In the genomic region with DNA sequence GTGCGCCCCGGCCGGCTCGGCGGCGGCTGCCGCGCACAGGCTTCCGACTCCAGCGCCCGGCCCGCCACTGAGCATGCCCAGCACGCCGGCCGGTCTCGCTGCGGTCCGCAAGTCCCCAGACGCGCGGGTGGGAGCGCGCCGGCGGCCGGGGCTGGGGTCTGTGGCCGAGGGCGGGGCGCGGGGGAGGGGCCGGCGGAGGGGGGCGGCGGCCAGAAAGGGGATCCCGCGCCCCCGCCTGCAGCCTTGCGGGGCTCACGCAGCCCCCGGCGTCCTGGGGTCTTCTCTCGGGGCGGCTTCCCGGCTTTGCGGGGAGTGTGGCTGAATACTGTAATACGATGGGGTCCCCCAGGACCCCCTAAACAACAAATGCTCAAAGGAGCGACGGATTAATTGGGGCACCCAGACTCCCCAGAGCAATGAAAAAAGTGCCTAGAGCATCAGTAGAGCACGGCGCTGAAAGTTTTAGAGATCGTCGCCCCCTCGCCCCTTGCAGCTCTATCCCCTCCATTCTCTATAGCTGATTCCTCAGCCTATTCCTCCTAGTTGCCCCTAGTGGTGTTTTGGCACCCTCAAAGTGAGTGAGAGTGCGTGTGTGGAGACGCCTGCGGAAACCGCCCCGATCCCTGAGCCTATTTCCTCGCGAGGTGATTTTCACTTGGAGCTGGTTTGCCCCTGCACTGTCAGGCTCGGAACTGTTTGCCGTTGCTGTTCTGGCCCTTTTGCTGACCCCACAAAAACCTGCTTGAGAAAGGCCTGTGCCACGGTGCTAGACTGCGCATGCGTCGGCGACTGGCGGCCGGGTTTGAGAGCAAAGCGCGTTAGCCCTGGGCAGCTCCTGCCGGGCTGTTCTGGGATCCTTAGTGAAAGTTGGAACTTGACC, we compare ENCODE assay signal across 8 cellular contexts. TPM values are rescaled to one million over a fixed set of nuclear protein-coding genes. Genes with fewer than 3 reads are reported as not detected.
DNase-seq lines count a peak whose midpoint lies in the region; ATAC-seq and TF ChIP-seq lines count a peak whose summit lies in the region.

A gene with protein sequence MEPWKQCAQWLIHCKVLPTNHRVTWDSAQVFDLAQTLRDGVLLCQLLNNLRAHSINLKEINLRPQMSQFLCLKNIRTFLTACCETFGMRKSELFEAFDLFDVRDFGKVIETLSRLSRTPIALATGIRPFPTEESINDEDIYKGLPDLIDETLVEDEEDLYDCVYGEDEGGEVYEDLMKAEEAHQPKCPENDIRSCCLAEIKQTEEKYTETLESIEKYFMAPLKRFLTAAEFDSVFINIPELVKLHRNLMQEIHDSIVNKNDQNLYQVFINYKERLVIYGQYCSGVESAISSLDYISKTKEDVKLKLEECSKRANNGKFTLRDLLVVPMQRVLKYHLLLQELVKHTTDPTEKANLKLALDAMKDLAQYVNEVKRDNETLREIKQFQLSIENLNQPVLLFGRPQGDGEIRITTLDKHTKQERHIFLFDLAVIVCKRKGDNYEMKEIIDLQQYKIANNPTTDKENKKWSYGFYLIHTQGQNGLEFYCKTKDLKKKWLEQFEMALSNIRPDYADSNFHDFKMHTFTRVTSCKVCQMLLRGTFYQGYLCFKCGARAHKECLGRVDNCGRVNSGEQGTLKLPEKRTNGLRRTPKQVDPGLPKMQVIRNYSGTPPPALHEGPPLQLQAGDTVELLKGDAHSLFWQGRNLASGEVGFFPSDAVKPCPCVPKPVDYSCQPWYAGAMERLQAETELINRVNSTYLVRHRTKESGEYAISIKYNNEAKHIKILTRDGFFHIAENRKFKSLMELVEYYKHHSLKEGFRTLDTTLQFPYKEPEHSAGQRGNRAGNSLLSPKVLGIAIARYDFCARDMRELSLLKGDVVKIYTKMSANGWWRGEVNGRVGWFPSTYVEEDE (minus strand): TSS at position 69 of the 880 bp plus-strand sequence. CDS start 311 bp downstream, outside the sequence.

- H3K9me3 Mint-ChIP-seq in GM23338: no peaks in the 10 kb centered on the region
- no peaks in the 10 kb centered on the region for H3K9me3 Mint-ChIP-seq in activated T-cell treated with anti-CD3 and anti-CD28 coated beads, Interleukin-2, amount 50 U/mL, for 24 hours

- peak within 1 kb of the TSS; percentile 99 for H3K4me2 ChIP-seq in GM23338

- H3K4me1 ChIP-seq in GM23338 (ENCODE audit: insufficient read depth): peaks cover 14% of the 10 kb centered on the region
- peaks cover 24% of the 10 kb centered on the region for H3K4me1 ChIP-seq in mononuclear cell (ENCODE audit: insufficient read depth, low read length)

- peaks cover 12% of the 10 kb centered on the region; the same call in 1 of the 2 replicates for H3K79me2 ChIP-seq in GM23338 (replicated peaks; ENCODE audit: insufficient read depth)

- no peaks in the 10 kb centered on the region for H3K36me3 Mint-ChIP-seq in GM23338 (ENCODE audit: low read depth)
- peaks cover 9% of the 10 kb centered on the region for H3K36me3 Mint-ChIP-seq in activated T-cell treated with anti-CD3 and anti-CD28 coated beads, Interleukin-2, amount 50 U/mL, for 24 hours (ENCODE audit: low read depth)

- peaks cover 11% of the 10 kb centered on the region; the same call in 2 of the 3 replicates for H3K4me1 Mint-ChIP-seq in GM23338
- H3K4me1 Mint-ChIP-seq in activated T-cell treated with anti-CD3 and anti-CD28 coated beads, Interleukin-2, amount 50 U/mL, for 24 hours (ENCODE audit: low read depth): peaks cover 39% of the 10 kb centered on the region

- H3K4me3 ChIP-seq in GM23338 (peak within 1 kb of the TSS; percentile 96), mononuclear cell (ENCODE audit: low read length) (peak within 1 kb of the TSS; percentile 84)

- no peaks in the 10 kb centered on the region for H3K9me3 ChIP-seq in mononuclear cell (ENCODE audit: low read depth, low read length)

- peak within 1 kb of the TSS; percentile 97 for H2AFZ ChIP-seq in GM23338

- ATAC-seq in GM23338 (peak; percentile 74), esophagus mucosa (peak; percentile 71), HG03520 (IDR thresholded peaks at IDR 0.05; ENCODE audit: unreplicated experiment) (no peak)

- TF ChIP-seq CTCF in GM23338 (conservative IDR thresholded peaks at IDR 0.05; ENCODE audit: low read depth in 2 of 2): peak; percentile 10 to 31; a peak in 2 of 4 replicates

- peak within 1 kb of the TSS; percentile 93 for H3K4me3 Mint-ChIP-seq in GM23338
- H3K4me3 Mint-ChIP-seq in activated T-cell treated with anti-CD3 and anti-CD28 coated beads, Interleukin-2, amount 50 U/mL, for 24 hours: peak within 1 kb of the TSS; percentile 83

- no peaks in the 10 kb centered on the region for H3K9me2 ChIP-seq in GM23338 (ENCODE audit: insufficient read depth)

- H4K20me1 ChIP-seq in GM23338 (replicated peaks; ENCODE audit: insufficient read depth): no peaks in the 10 kb centered on the region

- no peaks in the 10 kb centered on the region for H3K36me3 ChIP-seq in GM23338 (ENCODE audit: insufficient read depth)

- H3K27me3 ChIP-seq in GM23338 (ENCODE audit: insufficient read depth) (peaks cover 26% of the 10 kb centered on the region), mononuclear cell (ENCODE audit: insufficient read depth, low read length) (no peaks in the 10 kb centered on the region)

- peaks cover 13% of the 10 kb centered on the region for H3K27me3 Mint-ChIP-seq in GM23338 (ENCODE audit: insufficient read depth, low read depth, poor library complexity)
- no peaks in the 10 kb centered on the region for H3K27me3 Mint-ChIP-seq in activated T-cell treated with anti-CD3 and anti-CD28 coated beads, Interleukin-2, amount 50 U/mL, for 24 hours

- DNase-seq in AG08396 (ENCODE audit: low spot score): peak; percentile 79
- peak; percentile 90 for DNase-seq in GM23338 (ENCODE audit: low spot score)
- DNase-seq in NOMO-1 (lab: John Stamatoyannopoulos, UW; ENCODE audit: unreplicated experiment in 2 of 2): peak; percentile 62 to 73
- DNase-seq in activated T-cell treated with anti-CD3 and anti-CD28 coated beads, Interleukin-2, amount 50 U/mL, for 24 hours: peak; percentile 83
- peak; percentile 57 to 58 for DNase-seq in stimulated activated CD8-positive, alpha-beta memory T cell treated with anti-CD3 and anti-CD28 coated beads, Interleukin-2, amount 100 ng/mL, for 48 hours (ENCODE audit: low read depth in 2 of 2)

- H3K27ac ChIP-seq in GM23338 (ENCODE audit: low read depth): 0 out of 2 replicates have a peak within 1 kb of the TSS, but pooled peaks have one; percentile 9

- peak within 1 kb of the TSS; percentile 89 for H3K27ac Mint-ChIP-seq in GM23338
- H3K27ac Mint-ChIP-seq in activated T-cell treated with anti-CD3 and anti-CD28 coated beads, Interleukin-2, amount 50 U/mL, for 24 hours: peak within 1 kb of the TSS; percentile 95

- H3F3A ChIP-seq in GM23338 (replicated peaks; ENCODE audit: low read depth): peaks cover 3% of the 10 kb centered on the region; the same call in 1 of the 2 replicates

TF ChIP-seq in GM23338, 12 proteins besides CTCF, POLR2A, EP300 and RAD21 (continues in another document):
- no peak for TF ChIP-seq CREB1 (CRISPR knock-in tag; IDR thresholded peaks at IDR 0.05; ENCODE audit: low read depth)
- TF ChIP-seq NANOG (IDR thresholded peaks at IDR 0.05; ENCODE audit: borderline replicate concordance): no peak
- TF ChIP-seq EZH2phosphoT487 (IDR thresholded peaks at IDR 0.05; ENCODE audit: unreplicated experiment): no peak
- TF ChIP-seq ZNF331 (CRISPR knock-in tag; IDR thresholded peaks at IDR 0.05; ENCODE audit: low read depth): no peak
- TF ChIP-seq POLR2AphosphoS5 (IDR thresholded peaks at IDR 0.05; ENCODE audit: low read depth): peak; percentile 63

RNA-seq across cellular contexts. Expression of the gene that starts here (rescaled TPM):
- total RNA-seq in GM23338 (2014; rRNA removed; shearing (Covaris generic)): 11.3 and 11.4 TPM in 2 replicates
- polyA plus RNA-seq in GM23338 (2016; fragmentation: Nextera tagmentation; extraction: Ambion mirVana): 3.0 and 3.4 TPM in 2 replicates
- total RNA-seq in esophagus mucosa (50.7 TPM), mononuclear cell (41.1 TPM)
